Comparison of ENCODE assay signal across 14 cellular contexts in the genomic region with DNA sequence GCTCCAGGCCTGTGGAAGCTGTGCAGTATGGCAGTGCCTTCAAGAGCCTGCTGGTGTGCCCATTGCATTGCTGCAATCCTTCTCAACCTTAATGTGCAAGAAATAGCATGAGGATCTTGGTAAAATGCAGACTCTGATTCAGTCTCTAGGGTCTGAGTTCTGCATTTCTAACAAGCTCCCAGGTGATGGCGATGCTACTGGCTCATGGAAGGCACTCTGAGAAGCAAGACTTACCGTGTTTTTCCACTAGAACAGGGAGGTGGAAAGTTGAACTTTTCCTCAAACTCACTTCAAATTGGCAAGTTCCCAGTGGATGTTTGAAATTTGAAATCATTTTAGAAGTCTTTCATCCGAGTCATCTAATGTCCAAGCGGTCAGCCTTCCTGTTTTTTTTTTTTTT. TPM values are rescaled to one million over a fixed set of nuclear protein-coding genes. Genes with fewer than 3 reads are reported as not detected.
A peak's percentile ranks its signal among the peaks of the same experiment; 100 is the strongest.
DNase-seq lines count a peak whose midpoint lies in the region; ATAC-seq and TF ChIP-seq lines count a peak whose summit lies in the region.
"Had no signal": no experiment of that assay in that cellular context is flagged by ENCODE, and none has a peak within 500 bp of the region (broad histone marks: within the 10 kb centered on the region; RNA-seq: fewer than 3 reads in every experiment).

No MANE protein-coding gene starts in this region.

- H3K14ac ChIP-seq in H9 (ENCODE audit: insufficient read depth, low read length), result no peak overlapping the region

- H3K79me2 ChIP-seq in H9 (ENCODE audit: insufficient read depth, low read length), result no peaks in the 10 kb centered on the region
- H3K79me2 ChIP-seq in fibroblast of lung (ENCODE audit: control insufficient read depth, insufficient read depth, low read length), result no peaks in the 10 kb centered on the region

- H3K4me1 ChIP-seq in A673 (ENCODE audit: insufficient read depth, low read length, poor library complexity, severe bottlenecking) (no peaks in the 10 kb centered on the region), H9 (ENCODE audit: insufficient read depth, low read length) (no peaks in the 10 kb centered on the region), fibroblast of lung (ENCODE audit: control insufficient read depth, extremely low read depth, insufficient read depth, low read length) (no peaks in the 10 kb centered on the region), spleen (peaks cover 0 to 22% (median 6%) of the 10 kb centered on the region in 6 donors), lower lobe of right lung (peaks cover 8% of the 10 kb centered on the region)

- H3K4ac ChIP-seq in H9 (ENCODE audit: low read depth, low read length), result no peak overlapping the region

- WGBS in H9 (ENCODE audit: extremely low coverage, insufficient read length, low lambda C conversion rate), result no CpG with 5 or more reads among the region's 4 CpGs
- WGBS in spleen, 5 donors, result 83 to 97% (median 89%) methylated on average over 4 of the region's 4 CpGs

- no peaks in the 10 kb centered on the region for H3K23me2 ChIP-seq in H9 (ENCODE audit: insufficient read length, low read depth, low read length, poor library complexity, severe bottlenecking)

- H3K4me1 Mint-ChIP-seq in H9, result peaks cover 13 to 23% of the 10 kb centered on the region in 2 experiments

- no peak overlapping the region for H3K9ac ChIP-seq in H9 (ENCODE audit: extremely low read depth, insufficient read length, low read length)
- H3K9ac ChIP-seq in fibroblast of lung (ENCODE audit: insufficient read depth, low read length), result no peak overlapping the region
- H3K9ac ChIP-seq: BLaER1 treated with 17β-estradiol and CSF1 and Interleukin-3, amounts not matched to agents 10 nM and 100 nM had no signal

- H2BK12ac ChIP-seq in H9 (ENCODE audit: insufficient read length, low read depth, low read length), result no peak overlapping the region

- no peak overlapping the region for H2BK20ac ChIP-seq in H9 (ENCODE audit: low read depth, low read length, poor library complexity, severe bottlenecking)

- TF ChIP-seq POLR2A in spleen (IDR thresholded peaks at IDR 0.05), result no peak

- H3K4me2 ChIP-seq in H9 (ENCODE audit: insufficient read depth, insufficient read length, low read length), result no peak overlapping the region
- H3K4me2 ChIP-seq in fibroblast of lung (ENCODE audit: extremely low read depth, insufficient read depth, low read length), result no peak overlapping the region
- H3K4me2 ChIP-seq: BLaER1 treated with 17β-estradiol and CSF1 and Interleukin-3, amounts not matched to agents 10 nM and 100 nM had no signal

- no peaks in the 10 kb centered on the region for H3K36me3 ChIP-seq in A673 (ENCODE audit: insufficient read depth, low read length, poor library complexity, severe bottlenecking)
- H3K36me3 ChIP-seq in fibroblast of lung (ENCODE audit: control insufficient read depth, insufficient read depth, low read length), result no peaks in the 10 kb centered on the region
- H3K36me3 ChIP-seq in spleen, result no peaks in the 10 kb centered on the region
- H3K36me3 ChIP-seq in lower lobe of right lung, result no peaks in the 10 kb centered on the region
- H3K36me3 ChIP-seq: BLaER1 treated with 17β-estradiol and CSF1 and Interleukin-3, amounts not matched to agents 10 nM and 100 nM had no signal

- CTCF ChIA-PET in A673 (lab: Charles Lee), result interaction anchor here (1.4 kb wide), 1 partner anchor 696 kb away, joined by 7 read pairs; no protein-coding TSS in a partner anchor

- H3K27me3 ChIP-seq in A673 (replicated peaks; ENCODE audit: insufficient read depth, low read depth, low read length, poor library complexity) (no peaks in the 10 kb centered on the region), H9 (ENCODE audit: insufficient read depth, low read length) (no peaks in the 10 kb centered on the region), fibroblast of lung (ENCODE audit: control insufficient read depth, insufficient read depth, low read length) (no peaks in the 10 kb centered on the region), spleen (replicated peaks in 1 of 7) (peaks cover 0 to 12% (median 0%) of the 10 kb centered on the region in 7 donors), lower lobe of right lung (ENCODE audit: low read depth) (no peaks in the 10 kb centered on the region)
- H3K27me3 ChIP-seq: BLaER1 treated with 17β-estradiol and CSF1 and Interleukin-3, amounts not matched to agents 10 nM and 100 nM had no signal

- H2AK5ac ChIP-seq in H9 (ENCODE audit: insufficient read length, low read length), result no peak overlapping the region

- DNase-seq in A673 (ENCODE audit: low spot score) (peak; percentile 48), H9 (peak; percentile 62), RPMI8226 (peak; percentile 12), fibroblast of lung (ENCODE audit: low read depth in 2 of 2) (peak; percentile 43 to 53), GM10266 (ENCODE audit: extremely low spot score) (no peak), spleen (no peak), lower lobe of right lung (no peak)
- no peak for DNase-seq in activated CD4-positive, CD25-positive, alpha-beta regulatory T cell (lab: John Stamatoyannopoulos, UW)
- DNase-seq: central memory CD4-positive, alpha-beta T cell had no signal

- H3K27ac Mint-ChIP-seq in H9, result peak overlapping the region in 1 of 3 experiments; percentile 52; a peak in 1 of 7 replicates
- H3K27ac Mint-ChIP-seq: activated T-helper 2 cell treated with anti-CD3 and anti-CD28 coated beads, Interferon-gamma antibody, Interleukin-2, Interleukin-4, amounts not matched to agents 10 μg/mL and 5 μg/mL and 100 μg/mL, durations not matched to agents 14 hours and 24 hours and 36 hours; nephron had no signal

- H3T11ph ChIP-seq in H9 (ENCODE audit: low read length), result no peak overlapping the region

- H3K9me3 Mint-ChIP-seq in H9, result no peaks in the 10 kb centered on the region
- H3K9me3 Mint-ChIP-seq: activated T-helper 2 cell treated with anti-CD3 and anti-CD28 coated beads, Interferon-gamma antibody, Interleukin-2, Interleukin-4, amounts not matched to agents 10 μg/mL and 5 μg/mL and 100 μg/mL, durations not matched to agents 14 hours and 24 hours and 36 hours; nephron had no signal

- no peak overlapping the region for H4K5ac ChIP-seq in H9 (ENCODE audit: insufficient read length, low read depth, low read length)

- H3K27ac ChIP-seq in A673 (ENCODE audit: low read depth, low read length, poor library complexity, severe bottlenecking) (no peak overlapping the region), H9 (ENCODE audit: insufficient read length, low read depth, low read length) (no peak overlapping the region), fibroblast of lung (ENCODE audit: insufficient read depth, low read length) (no peak overlapping the region), spleen (no peak overlapping the region), lower lobe of right lung (no peak overlapping the region)
- H3K27ac ChIP-seq: BLaER1 treated with 17β-estradiol and CSF1 and Interleukin-3, amounts not matched to agents 10 nM and 100 nM had no signal

- no peak overlapping the region for H2AFZ ChIP-seq in H9 (ENCODE audit: low read length)
- H2AFZ ChIP-seq in fibroblast of lung (ENCODE audit: low read length), result no peak overlapping the region

- H4K91ac ChIP-seq in H9 (ENCODE audit: insufficient read length, low read depth, low read length), result no peak overlapping the region

- no peaks in the 10 kb centered on the region; the same call in 1 of the 2 replicates for H3K27me3 Mint-ChIP-seq in H9 (ENCODE audit: low read depth)

- H2BK15ac ChIP-seq in H9 (ENCODE audit: low read depth, low read length), result no peak overlapping the region

- H3K36me3 Mint-ChIP-seq in H9 (ENCODE audit: insufficient read depth in 1 of 3, low read depth in 3 of 3), result no peaks in the 10 kb centered on the region

- H3K18ac ChIP-seq in H9 (ENCODE audit: insufficient read length, low read depth, low read length), result no peak overlapping the region

- H3K4me3 Mint-ChIP-seq in H9, result no peak overlapping the region
- H3K4me3 Mint-ChIP-seq: nephron had no signal

- no peak overlapping the region for H3K56ac ChIP-seq in H9 (ENCODE audit: insufficient read length, low read depth, low read length)

- H3K23ac ChIP-seq in H9 (ENCODE audit: insufficient read length, low read depth, low read length), result no peak overlapping the region

- H4K20me1 ChIP-seq in H9 (ENCODE audit: control insufficient read depth, insufficient read depth, insufficient read length), result no peaks in the 10 kb centered on the region
- no peaks in the 10 kb centered on the region for H4K20me1 ChIP-seq in fibroblast of lung (ENCODE audit: control insufficient read depth, extremely low read depth, insufficient read depth, low read length)
- H4K20me1 ChIP-seq: BLaER1 treated with 17β-estradiol and CSF1 and Interleukin-3, amounts not matched to agents 10 nM and 100 nM had no signal

- ATAC-seq in lower lobe of right lung, result no peak

- H2BK120ac ChIP-seq in H9 (ENCODE audit: low read depth, low read length, poor library complexity, severe bottlenecking), result no peak overlapping the region

- H3K4me3 ChIP-seq in A673 (ENCODE audit: low read depth, low read length, poor library complexity, severe bottlenecking) (no peak overlapping the region), fibroblast of lung (replicated peaks in 1 of 4; ENCODE audit: control extremely low read depth in 1 of 4, insufficient read depth in 1 of 4, low read depth in 3 of 4, low read length in 4 of 4) (no peak overlapping the region), spleen (no peak overlapping the region), lower lobe of right lung (no peak overlapping the region)
- H3K4me3 ChIP-seq: BLaER1 treated with 17β-estradiol and CSF1 and Interleukin-3, amounts not matched to agents 10 nM and 100 nM had no signal

- no TSS peak for BruUV-seq in A673 (replicated peaks; lab: Mats Ljungman, UMichigan)

- intact Hi-C loops in A673 (cut with micrococcal nuclease; ENCODE audit: unreplicated experiment), result no loop called here
- intact Hi-C loops in spleen (cut with DNase I; ENCODE audit: low total_unique reads), result loop anchor here (5.0 kb wide), 2 partner anchors 697 to 847 kb away; no protein-coding TSS in a partner anchor
- intact Hi-C loops in lower lobe of right lung (cut with DNase I), result loop anchor here (10.0 kb wide), 1 partner anchor 694 kb away; no protein-coding TSS in a partner anchor

- POLR2A ChIA-PET in A673 (lab: Charles Lee; ENCODE audit: low non-redundant PET), result no interaction called here

- no peak overlapping the region for H2BK5ac ChIP-seq in H9 (ENCODE audit: insufficient read length, low read length)

- H3K9me3 ChIP-seq in A673 (ENCODE audit: low read depth, low read length, poor library complexity, severe bottlenecking) (no peaks in the 10 kb centered on the region), H9 (ENCODE audit: control insufficient read depth, low read depth, low read length) (no peaks in the 10 kb centered on the region), fibroblast of lung (ENCODE audit: control insufficient read depth, insufficient read depth, low read depth, low read length) (no peaks in the 10 kb centered on the region), spleen (no peaks in the 10 kb centered on the region), lower lobe of right lung (no peaks in the 10 kb centered on the region)
- H3K9me3 ChIP-seq: BLaER1 treated with 17β-estradiol and CSF1 and Interleukin-3, amounts not matched to agents 10 nM and 100 nM had no signal

- TF ChIP-seq CTCF in A673 (conservative IDR thresholded peaks at IDR 0.05; ENCODE audit: low read depth, low read length) (peak; percentile 38), H9 (conservative IDR thresholded peaks at IDR 0.05) (peak; percentile 60), fibroblast of lung (conservative IDR thresholded peaks at IDR 0.05 in 1 of 2, IDR thresholded peaks at IDR 0.05 in 1 of 2; ENCODE audit: low read depth in 1 of 2, low read length in 2 of 2) (peak in 1 of 2 donors; percentile 22), GM10266 (IDR thresholded peaks at IDR 0.05; ENCODE audit: control insufficient read depth, insufficient read depth, low read depth, missing control alignments) (no peak), spleen (IDR thresholded peaks at IDR 0.05 in 8 of 11, conservative IDR thresholded peaks at IDR 0.05 in 3 of 11) (no peak), lower lobe of right lung (IDR thresholded peaks at IDR 0.05) (no peak)

- no peak overlapping the region for H4K8ac ChIP-seq in H9 (replicated peaks; ENCODE audit: insufficient read length, low read depth, low read length)

- no peaks in the 10 kb centered on the region for H3K79me1 ChIP-seq in H9 (ENCODE audit: insufficient read depth, low read depth, low read length, poor library complexity, severe bottlenecking)

RNA-seq across cellular contexts. Expression of a gene that starts 55.5 kb away (rescaled TPM):
- not detected in 2 replicates for total RNA-seq in A673 (2021)
- 0.57 and 0.64 TPM in 2 replicates for total RNA-seq in H9 (2021)
- under 0.01 TPM in 1 of 2 replicates, not detected in the other for total RNA-seq in fibroblast of lung
- polyA plus RNA-seq in fibroblast of lung, result not detected in 2 replicates
- polyA plus RNA-seq in fibroblast of lung (2012), result not detected in 2 replicates
- polyA minus RNA-seq in fibroblast of lung (ENCODE audit: low replicate concordance), result not detected in 2 replicates
- under 1 TPM in 2 of 7 donors, not detected in 5; 0.20 to 0.44 TPM for total RNA-seq in spleen
- under 1 TPM; 0.04 to 0.22 (median 0.08) TPM for polyA plus RNA-seq in spleen
- total RNA-seq in lower lobe of right lung, result not detected
- total RNA-seq: activated T-helper 2 cell treated with anti-CD3 and anti-CD28 coated beads, Interferon-gamma antibody, Interleukin-2, Interleukin-4, amounts not matched to agents 10 μg/mL and 5 μg/mL and 100 μg/mL, durations not matched to agents 14 hours and 24 hours and 36 hours; fibroblast of villous mesenchyme had no signal
- polyA plus RNA-seq: urinary bladder had no signal

Comparison
In these comparisons a context has a peak if more than half of its experiments do, and no peak if none do; other contexts are left out.
1. DNase-seq: peak in A673 (single experiment), H9 (single experiment), RPMI8226 (single experiment) and fibroblast of lung (2 of 2); none in activated CD4-positive, CD25-positive, alpha-beta regulatory T cell (0 of 4), GM10266 (single experiment), spleen (single experiment) and lower lobe of right lung (single experiment).
2. CTCF ChIP-seq: peak in A673 (single experiment) and H9 (single experiment); none in GM10266 (single experiment), spleen (0 of 11) and lower lobe of right lung (single experiment).